In the genomic region with DNA sequence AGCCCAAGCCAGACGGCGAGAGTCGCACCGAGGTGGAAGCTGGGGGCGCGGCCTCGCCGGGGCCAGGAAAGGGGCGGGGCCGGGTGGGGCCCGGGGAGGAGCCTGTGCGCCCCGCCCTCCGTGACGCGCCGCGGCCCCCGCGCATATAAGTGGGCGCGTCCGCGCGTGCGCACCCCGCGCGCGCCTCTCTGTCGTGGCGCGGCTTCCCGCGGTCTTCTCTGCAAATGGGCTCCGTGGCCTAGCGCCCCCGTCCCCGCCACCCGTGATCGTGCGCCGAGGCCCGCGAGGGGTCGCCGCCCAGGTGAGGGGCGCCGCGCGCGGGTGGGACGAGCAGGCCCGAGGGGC, we compare ENCODE assay signal across 8 cellular contexts. TPM values are rescaled to one million over a fixed set of nuclear protein-coding genes. Genes with fewer than 3 reads are reported as not detected.
DNase-seq lines count a peak whose midpoint lies in the region; ATAC-seq and TF ChIP-seq lines count a peak whose summit lies in the region.

A gene with protein sequence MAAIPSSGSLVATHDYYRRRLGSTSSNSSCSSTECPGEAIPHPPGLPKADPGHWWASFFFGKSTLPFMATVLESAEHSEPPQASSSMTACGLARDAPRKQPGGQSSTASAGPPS (plus strand): TSS at position 172 of the 345 bp plus-strand sequence. CDS start 544 bp downstream, outside the sequence.

- H4K20me1 ChIP-seq in SU-DHL-6 (ENCODE audit: low read depth, low read length) = no peaks in the 10 kb centered on the region

- H3K27me3 ChIP-seq in SU-DHL-6 (ENCODE audit: low read length) = no peaks in the 10 kb centered on the region
- no peaks in the 10 kb centered on the region for H3K27me3 ChIP-seq in cardiac muscle cell
- no peaks in the 10 kb centered on the region for H3K27me3 ChIP-seq in parathyroid adenoma (ENCODE audit: control insufficient read depth, insufficient read depth, low read length)
- peaks cover 20% of the 10 kb centered on the region for H3K27me3 ChIP-seq in thymus (ENCODE audit: control insufficient read depth, insufficient read depth)

- WGBS in thymus = under 1% methylated on average over 54 of the region's 54 CpGs

- H3K36me3 ChIP-seq in SU-DHL-6 (ENCODE audit: low read length) = peaks cover 3% of the 10 kb centered on the region; the same call in 1 of the 2 replicates
- peaks cover 10% of the 10 kb centered on the region for H3K36me3 ChIP-seq in cardiac muscle cell
- H3K36me3 ChIP-seq in parathyroid adenoma (ENCODE audit: control insufficient read depth, insufficient read depth, low read length) = no peaks in the 10 kb centered on the region
- peaks cover 14% of the 10 kb centered on the region for H3K36me3 ChIP-seq in thymus (ENCODE audit: control insufficient read depth, insufficient read depth)

- H2AFZ ChIP-seq in SU-DHL-6 (ENCODE audit: low read depth, low read length, severe bottlenecking) (peak within 1 kb of the TSS; percentile 99), parathyroid adenoma (peak within 1 kb of the TSS; percentile 97)

- H3K9ac ChIP-seq in SU-DHL-6 (ENCODE audit: low read length) = peak within 1 kb of the TSS; percentile 67
- H3K9ac ChIP-seq in parathyroid adenoma = peak within 1 kb of the TSS; percentile 33

- H3K79me2 ChIP-seq in SU-DHL-6 (ENCODE audit: insufficient read depth, low read length) (no peaks in the 10 kb centered on the region), parathyroid adenoma (no peaks in the 10 kb centered on the region)

- H3F3A ChIP-seq in SU-DHL-6 (ENCODE audit: insufficient read depth) = 0 out of 2 replicates have a peak, but pooled peaks cover 3% of the 10 kb centered on the region

- TF ChIP-seq CTCF in SU-DHL-6 (IDR thresholded peaks at IDR 0.05; ENCODE audit: insufficient read depth, low read length, poor library complexity, severe bottlenecking) = no peak
- no peak for TF ChIP-seq CTCF in cardiac muscle cell (IDR thresholded peaks at IDR 0.05; ENCODE audit: low read depth, low read length)
- no peak for TF ChIP-seq CTCF in parathyroid adenoma (IDR thresholded peaks at IDR 0.05)

- DNase-seq in Daoy (ENCODE audit: low read depth) = peak; percentile 79
- peak; percentile 53 for DNase-seq in Jurkat, Clone E6-1 (ENCODE audit: low read depth, low spot score)
- peak; percentile 58 for DNase-seq in activated naive CD8-positive, alpha-beta T cell treated with anti-CD3 and anti-CD28 coated beads, Interleukin-2, amount 50 U/mL, for 16 hours (ENCODE audit: low read depth, low spot score)
- peak; percentile 87 to 89 for DNase-seq in cardiac muscle cell (ENCODE audit: low read depth in 1 of 2, low spot score in 1 of 2)

- H3K4me1 ChIP-seq in cardiac muscle cell (ENCODE audit: low read depth) (peaks cover 11% of the 10 kb centered on the region), parathyroid adenoma (peaks cover 8% of the 10 kb centered on the region), thymus (ENCODE audit: control insufficient read depth, insufficient read depth, low read length) (peaks cover 14% of the 10 kb centered on the region)

- peak within 1 kb of the TSS; percentile 25; the same call in 1 of the 2 replicates for H3K27ac ChIP-seq in SU-DHL-6 (ENCODE audit: low read depth, low read length)
- H3K27ac ChIP-seq in cardiac muscle cell = peak within 1 kb of the TSS; percentile 89
- peak within 1 kb of the TSS; percentile 71 for H3K27ac ChIP-seq in parathyroid adenoma
- peak within 1 kb of the TSS; percentile 86 for H3K27ac ChIP-seq in thymus (ENCODE audit: low read depth)

- peak within 1 kb of the TSS; percentile 71 for H3K4me3 ChIP-seq in Jurkat, Clone E6-1 (ENCODE audit: low read length)
- H3K4me3 ChIP-seq in SU-DHL-6 (ENCODE audit: insufficient read depth, low read length, poor library complexity, severe bottlenecking) (peak within 1 kb of the TSS; percentile 79), cardiac muscle cell (peak within 1 kb of the TSS; percentile 79), parathyroid adenoma (ENCODE audit: low read depth, low read length) (peak within 1 kb of the TSS; percentile 77), thymus (ENCODE audit: low read length) (peak within 1 kb of the TSS; percentile 95)

- no peaks in the 10 kb centered on the region for H3K9me2 ChIP-seq in SU-DHL-6 (replicated peaks; ENCODE audit: insufficient read depth, low read length)

- H3K4me2 ChIP-seq in SU-DHL-6 (ENCODE audit: low read depth, low read length, poor library complexity, severe bottlenecking) (peak within 1 kb of the TSS; percentile 72), parathyroid adenoma (ENCODE audit: low read length) (peak within 1 kb of the TSS; percentile 95)

- peak; percentile 57 for ATAC-seq in GM21529 (IDR thresholded peaks at IDR 0.05; ENCODE audit: unreplicated experiment)

- H3K9me3 ChIP-seq in SU-DHL-6 (ENCODE audit: insufficient read depth, low read length) (no peaks in the 10 kb centered on the region), cardiac muscle cell (ENCODE audit: low read depth) (no peaks in the 10 kb centered on the region), parathyroid adenoma (ENCODE audit: control insufficient read depth, low read length) (no peaks in the 10 kb centered on the region), thymus (ENCODE audit: control insufficient read depth) (peaks cover 2% of the 10 kb centered on the region)

RNA-seq across cellular contexts. Expression of the gene that starts here (rescaled TPM):
- 30.6 and 39.0 TPM in 2 replicates for total RNA-seq in Daoy (2014; rRNA removed; shearing (Covaris generic))
- polyA plus RNA-seq in Jurkat, Clone E6-1 (2012; ENCODE audit: insufficient read depth, insufficient read length) = 214 TPM
- total RNA-seq in cardiac muscle cell = 248 and 265 TPM in 2 replicates
- 368 and 463 TPM in 2 replicates for polyA plus RNA-seq in cardiac muscle cell
- polyA plus RNA-seq in thymus = 229 TPM

Comparison
In these comparisons a context has a peak if more than half of its experiments do, and no peak if none do; other contexts are left out.
1. Peak in every context shown above with its lines: DNase-seq, ATAC-seq, H3K4me3 ChIP-seq and H3K27ac ChIP-seq.
2. H3K27ac ChIP-seq: peak in every context shown above with its lines; median percentile 89 in cardiac muscle cell; 86 in thymus; 71 in parathyroid adenoma; 25 in SU-DHL-6.